Comparison of ENCODE assay signal across 28 cellular contexts in genomic region chr1:55446351-55446750, GRCh38.
DNase-seq lines count a peak whose midpoint lies in the region; ATAC-seq, FAIRE-seq and TF ChIP-seq lines count a peak whose summit lies in the region.
"Had no signal": no experiment of that assay in that cellular context is flagged by ENCODE, and none has a peak within 500 bp of the region (broad histone marks: within the 10 kb centered on the region; RNA-seq: fewer than 3 reads in every experiment).

No MANE protein-coding gene starts in this region.

- TF ChIP-seq EP300 in A549 (IDR thresholded peaks at IDR 0.05): no peak

- H3K27ac ChIP-seq in A549 (peak overlapping the region; percentile 81 to 95), GM23248 (peak overlapping the region; percentile 8; the same call in 1 of the 2 replicates), brain microvascular endothelial cell (peak overlapping the region; percentile 15), foreskin keratinocyte (no peak overlapping the region)
- H3K27ac ChIP-seq: BLaER1 treated with 17β-estradiol and CSF1 and Interleukin-3, amounts not matched to agents 10 nM and 100 nM; heart right ventricle; neutrophil; PC-9; prostate gland; stomach; transverse colon had no signal

- H3K27me3 ChIP-seq in GM23248 (replicated peaks; ENCODE audit: insufficient read depth) (no peaks in the 10 kb centered on the region), brain microvascular endothelial cell (replicated peaks) (no peaks in the 10 kb centered on the region), foreskin keratinocyte (no peaks in the 10 kb centered on the region)
- H3K27me3 ChIP-seq: BLaER1 treated with 17β-estradiol and CSF1 and Interleukin-3, amounts not matched to agents 10 nM and 100 nM; heart right ventricle; neutrophil; stomach; transverse colon had no signal

- H3K4me3 ChIP-seq in A549: no peak overlapping the region
- no peak overlapping the region for H3K4me3 ChIP-seq in GM23248
- no peak overlapping the region for H3K4me3 ChIP-seq in brain microvascular endothelial cell (ENCODE audit: low read depth, low read length)
- H3K4me3 ChIP-seq: BLaER1 treated with 17β-estradiol and CSF1 and Interleukin-3, amounts not matched to agents 10 nM and 100 nM; heart right ventricle; K562; PC-9; prostate gland; stomach; transverse colon had no signal

- no peaks in the 10 kb centered on the region for H3K9me2 ChIP-seq in GM23248 (ENCODE audit: insufficient read depth)

- in situ Hi-C loops in GM23248 (cut with MboI) (no loop called here), brain microvascular endothelial cell (cut with HindIII; ENCODE audit: low pct_ligation_motif_present, low sequenced_read_pairs) (no loop called here)

- no peak for TF ChIP-seq POLR2A in A549 (IDR thresholded peaks at IDR 0.05; ENCODE audit: low read length)

- peaks cover 54% of the 10 kb centered on the region for H3K4me1 ChIP-seq in A549
- H3K4me1 ChIP-seq in GM23248 (ENCODE audit: insufficient read depth): peaks cover 49% of the 10 kb centered on the region
- H3K4me1 ChIP-seq in foreskin keratinocyte: no peaks in the 10 kb centered on the region
- H3K4me1 ChIP-seq: prostate gland had no signal

- CTCF ChIA-PET in A549 (lab: Yijun Ruan, JAX) (no interaction called here), HEK293T (lab: Yijun Ruan, JAX) (no interaction called here)

- no peak for FAIRE-seq in A549 (lab: Jason Lieb, UNC)
- FAIRE-seq: A204.1, K562 had no signal

- H3K9me3 ChIP-seq in A549: peaks cover 10% of the 10 kb centered on the region; the same call in 2 of the 3 replicates
- no peaks in the 10 kb centered on the region for H3K9me3 ChIP-seq in GM23248 (ENCODE audit: low read depth)
- H3K9me3 ChIP-seq: neutrophil, prostate gland, transverse colon had no signal

- peak overlapping the region; percentile 59; the same call in 2 of the 3 replicates for H3K4me2 ChIP-seq in A549
- peak overlapping the region; percentile 10 for H3K4me2 ChIP-seq in GM23248 (ENCODE audit: unreplicated experiment)
- H3K4me2 ChIP-seq: PC-9 had no signal

- H3K36me3 ChIP-seq in GM23248 (ENCODE audit: low read depth) (no peaks in the 10 kb centered on the region), brain microvascular endothelial cell (replicated peaks) (no peaks in the 10 kb centered on the region)
- H3K36me3 ChIP-seq: BLaER1 treated with 17β-estradiol and CSF1 and Interleukin-3, amounts not matched to agents 10 nM and 100 nM; heart right ventricle; neutrophil; prostate gland; stomach; transverse colon had no signal

- POLR2A ChIA-PET in A549 (lab: Yijun Ruan, JAX) (no interaction called here), HEK293T (lab: Yijun Ruan, JAX) (no interaction called here)

- TF ChIP-seq RAD21 in A549 (conservative IDR thresholded peaks at IDR 0.05 in 1 of 2, IDR thresholded peaks at IDR 0.05 in 1 of 2): no peak

- DNase-seq in A549 (ENCODE audit: low read depth in 1 of 2, low spot score in 1 of 2): peak in 1 of 2 experiments; percentile 14
- DNase-seq in GM23248: peak; percentile 79
- DNase-seq in brain microvascular endothelial cell: peak; percentile 72
- DNase-seq in foreskin keratinocyte: peak; percentile 33 to 68
- no peak for DNase-seq in HEK293T (ENCODE audit: extremely low spot score)
- no peak for DNase-seq in activated effector memory CD4-positive, alpha-beta T cell treated with Interleukin-2 at 50 U/mL for 16 hours
- no peak for DNase-seq in amygdala (lab: John Stamatoyannopoulos, UW)
- no peak for DNase-seq in 8988T
- DNase-seq: activated CD8-positive, alpha-beta T cell treated with anti-CD3 and anti-CD28 coated beads for 36 hours; activated effector memory CD4-positive, alpha-beta T cell treated with anti-CD3 and anti-CD28 coated beads, Interleukin-2, amount 50 U/mL, for 16 hours; heart right ventricle; left colon; MM.1S; NCI-H1436; NCI-H2107; PC-9; SIG-M5; stimulated activated CD8-positive, alpha-beta memory T cell treated with anti-CD3 and anti-CD28 coated beads, Interleukin-4, amount 100 ng/mL, for 48 hours; stomach; T-cell; transverse colon had no signal

- no peaks in the 10 kb centered on the region for H3K79me2 ChIP-seq in GM23248 (ENCODE audit: insufficient read depth)

- 65% methylated on average over 2 of the region's 2 CpGs for WGBS in A549 (ENCODE audit: missing lambda C conversion rate)
- WGBS in GM23248 (ENCODE audit: low coverage in 1 of 2, low lambda C conversion rate in 2 of 2, missing lambda C conversion rate in 2 of 2), 2 experiments: 22 to 30% methylated on average over 2 of the region's 2 CpGs

- no peak overlapping the region for H2AFZ ChIP-seq in GM23248
- H2AFZ ChIP-seq: PC-9 had no signal

- H3K9ac ChIP-seq in GM23248: no peak overlapping the region
- H3K9ac ChIP-seq: BLaER1 treated with 17β-estradiol and CSF1 and Interleukin-3, amounts not matched to agents 10 nM and 100 nM had no signal

- TF ChIP-seq CTCF in A549 (IDR thresholded peaks at IDR 0.05) (no peak), brain microvascular endothelial cell (IDR thresholded peaks at IDR 0.05; ENCODE audit: low read depth, low read length, missing control alignments) (no peak), foreskin keratinocyte (conservative IDR thresholded peaks at IDR 0.05) (no peak)

- ATAC-seq in A549 (peak in 1 of 2 experiments; percentile 10; a peak in 2 of 6 replicates), foreskin keratinocyte (peak; percentile 40)
- ATAC-seq: activated CD4-positive, CD25-positive, alpha-beta regulatory T cell treated with anti-CD3 and anti-CD28 coated beads, Interleukin-2, amount 50 U/mL, for 24 hours; activated CD8-positive, alpha-beta T cell treated with anti-CD3 and anti-CD28 coated beads for 36 hours; HCT116; heart right ventricle; K562; left colon; T-cell had no signal

- H3F3A ChIP-seq in GM23248 (ENCODE audit: insufficient read depth): peaks cover 43% of the 10 kb centered on the region

- H4K20me1 ChIP-seq in GM23248 (ENCODE audit: insufficient read depth): no peaks in the 10 kb centered on the region
- H4K20me1 ChIP-seq: BLaER1 treated with 17β-estradiol and CSF1 and Interleukin-3, amounts not matched to agents 10 nM and 100 nM had no signal

TF ChIP-seq in A549, 52 proteins besides CTCF, POLR2A, EP300 and RAD21:
- TF ChIP-seq ATOH8 (CRISPR knock-in tag; IDR thresholded peaks at IDR 0.05; ENCODE audit: low read depth): no peak
- TF ChIP-seq NR3C1 (IDR thresholded peaks at IDR 0.05): no peak
- no peak for TF ChIP-seq JUNB (IDR thresholded peaks at IDR 0.05)
- TF ChIP-seq KDM1A (IDR thresholded peaks at IDR 0.05; ENCODE audit: low read depth): no peak

TF ChIP-seq in HEK293T, 16 proteins besides CTCF, POLR2A, EP300 and RAD21:
- TF ChIP-seq LEF1 (IDR thresholded peaks at IDR 0.05; ENCODE audit: borderline replicate concordance) (no peak), NFRKB (IDR thresholded peaks at IDR 0.05) (no peak), ARNT (IDR thresholded peaks at IDR 0.05) (no peak), BHLHE40 (IDR thresholded peaks at IDR 0.05; ENCODE audit: borderline replicate concordance) (no peak), ELF4 (IDR thresholded peaks at IDR 0.05) (no peak), SUZ12 (IDR thresholded peaks at IDR 0.05) (no peak), SP1 (IDR thresholded peaks at IDR 0.05) (no peak), TARDBP (IDR thresholded peaks at IDR 0.05) (no peak), FOXA1 (IDR thresholded peaks at IDR 0.05) (no peak), L3MBTL2 (conservative IDR thresholded peaks at IDR 0.05) (no peak), FOXK2 (IDR thresholded peaks at IDR 0.05) (no peak), HDGF (IDR thresholded peaks at IDR 0.05; ENCODE audit: borderline replicate concordance) (no peak), FOXM1 (IDR thresholded peaks at IDR 0.05; ENCODE audit: borderline replicate concordance) (no peak)
- TF ChIP-seq, protein P1, sequence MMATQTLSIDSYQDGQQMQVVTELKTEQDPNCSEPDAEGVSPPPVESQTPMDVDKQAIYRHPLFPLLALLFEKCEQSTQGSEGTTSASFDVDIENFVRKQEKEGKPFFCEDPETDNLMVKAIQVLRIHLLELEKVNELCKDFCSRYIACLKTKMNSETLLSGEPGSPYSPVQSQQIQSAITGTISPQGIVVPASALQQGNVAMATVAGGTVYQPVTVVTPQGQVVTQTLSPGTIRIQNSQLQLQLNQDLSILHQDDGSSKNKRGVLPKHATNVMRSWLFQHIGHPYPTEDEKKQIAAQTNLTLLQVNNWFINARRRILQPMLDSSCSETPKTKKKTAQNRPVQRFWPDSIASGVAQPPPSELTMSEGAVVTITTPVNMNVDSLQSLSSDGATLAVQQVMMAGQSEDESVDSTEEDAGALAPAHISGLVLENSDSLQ (IDR thresholded peaks at IDR 0.05): no peak

Comparison
In these comparisons a context has a peak if more than half of its experiments do, and no peak if none do; other contexts are left out.
1. DNase-seq: peak in GM23248 (single experiment), brain microvascular endothelial cell (single experiment) and foreskin keratinocyte (2 of 2); none in HEK293T (single experiment), activated effector memory CD4-positive, alpha-beta T cell treated with Interleukin-2 at 50 U/mL for 16 hours (single experiment), amygdala (0 of 56) and 8988T (single experiment).